ENCODE assay signal across 8 cellular contexts in the genomic region with DNA sequence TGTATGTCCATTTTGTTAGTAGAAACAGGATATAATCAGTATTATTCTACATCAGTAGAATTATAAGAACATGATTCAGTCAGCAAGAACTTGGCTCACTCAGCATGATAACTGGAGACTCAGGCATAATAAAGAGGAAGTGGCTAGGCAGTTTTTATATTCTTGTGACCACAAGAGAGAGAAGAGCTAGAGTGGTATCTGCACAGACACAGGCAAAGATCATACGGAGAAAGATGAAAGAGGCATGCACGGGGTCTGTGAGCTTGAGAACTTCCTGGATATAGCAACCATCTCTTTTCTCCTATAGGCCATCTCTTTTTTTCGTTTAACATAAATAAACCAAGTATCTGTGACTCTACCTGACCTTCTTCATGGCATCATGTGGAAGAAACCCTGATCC. TPM values are rescaled to one million over a fixed set of nuclear protein-coding genes. Genes with fewer than 3 reads are reported as not detected.
DNase-seq lines count a peak whose midpoint lies in the region; ATAC-seq, FAIRE-seq and TF ChIP-seq lines count a peak whose summit lies in the region.

No MANE protein-coding gene starts in this region.

- H3K9me3 ChIP-seq in liver (ENCODE audit: control insufficient read depth in 4 of 4, low read length in 3 of 4) (no peaks in the 10 kb centered on the region), HepG2 (ENCODE audit: low read length) (no peaks in the 10 kb centered on the region), PC-3 (ENCODE audit: low read length) (no peaks in the 10 kb centered on the region), GM12878 (replicated peaks; ENCODE audit: control insufficient read depth, insufficient read depth, low read length) (no peaks in the 10 kb centered on the region; the same call in 2 of the 3 replicates)

- peaks cover 57 to 58% of the 10 kb centered on the region in 2 donors for H3K4me1 Mint-ChIP-seq in natural killer cell treated with Interleukin-12 subunit alpha and Interleukin-12 subunit beta and Interleukin-15 and Interleukin-18, amount 100 ng/mL, for 72 hours (ENCODE audit: low read depth in 2 of 2)

- ATAC-seq in HepG2 (no peak), HG02885 (IDR thresholded peaks at IDR 0.05; ENCODE audit: poor library complexity, unreplicated experiment) (peak; percentile 99), PC-3 (peak; percentile 80), GM12878 (peak; percentile 98)
- ATAC-seq in natural killer cell treated with Interleukin-12 subunit alpha and Interleukin-12 subunit beta and Interleukin-15 and Interleukin-18, amount 100 ng/mL, for 72 hours: peak; percentile 85 to 95

- TF ChIP-seq POLR2A in HepG2 (IDR thresholded peaks at IDR 0.05; ENCODE audit: insufficient read depth in 1 of 2, low read depth in 2 of 2, low read length in 2 of 2) (no peak), GM12878 (IDR thresholded peaks at IDR 0.05; ENCODE audit: low read depth, low read length) (no peak)

- no peaks in the 10 kb centered on the region for H4K20me1 ChIP-seq in HepG2 (ENCODE audit: insufficient read depth, low read length)
- H4K20me1 ChIP-seq in PC-3 (ENCODE audit: low read length): no peaks in the 10 kb centered on the region
- no peaks in the 10 kb centered on the region for H4K20me1 ChIP-seq in GM12878 (ENCODE audit: control insufficient read depth, insufficient read depth)

- H3K27me3 Mint-ChIP-seq in natural killer cell treated with Interleukin-12 subunit alpha and Interleukin-12 subunit beta and Interleukin-15 and Interleukin-18, amount 100 ng/mL, for 72 hours: no peaks in the 10 kb centered on the region

- RAD21 ChIA-PET in GM12878 (lab: Charles Lee; ENCODE audit: unreplicated experiment): interaction anchor here (0.6 to 2.9 kb wide), 5 partner anchors 15 to 151 kb away, joined by 3 to 22 read pairs (median 4); no protein-coding TSS in a partner anchor

- H3K79me2 ChIP-seq in HepG2 (ENCODE audit: insufficient read depth, low read length) (no peaks in the 10 kb centered on the region), PC-3 (ENCODE audit: low read length) (peaks cover 23% of the 10 kb centered on the region), GM12878 (ENCODE audit: control insufficient read depth, insufficient read depth, low read length) (peaks cover 12% of the 10 kb centered on the region)

- H3K9ac ChIP-seq in liver (ENCODE audit: low read depth in 1 of 2, low read length in 2 of 2) (no peak overlapping the region), HepG2 (ENCODE audit: insufficient read depth, low read depth, low read length) (no peak overlapping the region), PC-3 (ENCODE audit: low read length) (no peak overlapping the region), GM12878 (ENCODE audit: control insufficient read depth, insufficient read depth, low read length) (peak overlapping the region; percentile 44; the same call in 1 of the 2 replicates)

- BruUV-seq in HepG2 (replicated peaks; lab: Mats Ljungman, UMichigan) (no TSS peak), PC-3 (replicated peaks; lab: Mats Ljungman, UMichigan) (no TSS peak), GM12878 (replicated peaks; lab: Mats Ljungman, UMichigan) (no TSS peak)

- intact Hi-C loops in HepG2 (cut with micrococcal nuclease; ENCODE audit: unreplicated experiment): no loop called here
- intact Hi-C loops in PC-3 (cut with micrococcal nuclease): loop anchor here (10.0 kb wide), 1 partner anchor 253 kb away; no protein-coding TSS in a partner anchor
- intact Hi-C loops in GM12878 (cut with micrococcal nuclease; ENCODE audit: unreplicated experiment): no loop called here
- intact Hi-C loops in dorsolateral prefrontal cortex (cut with DNase I): no loop called here

- no peaks in the 10 kb centered on the region for H3K36me3 Mint-ChIP-seq in natural killer cell treated with Interleukin-12 subunit alpha and Interleukin-12 subunit beta and Interleukin-15 and Interleukin-18, amount 100 ng/mL, for 72 hours

- no peaks in the 10 kb centered on the region for H3K27me3 ChIP-seq in liver (ENCODE audit: control insufficient read depth in 4 of 4, insufficient read depth in 4 of 4, low read length in 3 of 4)
- no peaks in the 10 kb centered on the region for H3K27me3 ChIP-seq in HepG2 (ENCODE audit: control insufficient read depth in 1 of 2, insufficient read depth in 2 of 2, low read length in 2 of 2)
- H3K27me3 ChIP-seq in PC-3 (ENCODE audit: low read length): no peaks in the 10 kb centered on the region
- H3K27me3 ChIP-seq in GM12878 (replicated peaks in 1 of 2; ENCODE audit: control insufficient read depth in 2 of 2, insufficient read depth in 2 of 2, low read length in 1 of 2): no peaks in the 10 kb centered on the region
- no peaks in the 10 kb centered on the region for H3K27me3 ChIP-seq in dorsolateral prefrontal cortex

- H3K27ac Mint-ChIP-seq in natural killer cell treated with Interleukin-12 subunit alpha and Interleukin-12 subunit beta and Interleukin-15 and Interleukin-18, amount 100 ng/mL, for 72 hours: peak overlapping the region; percentile 77 to 85

- H3K36me3 ChIP-seq in liver (ENCODE audit: control insufficient read depth in 4 of 4, insufficient read depth in 3 of 4, low read depth in 1 of 4, low read length in 3 of 4) (no peaks in the 10 kb centered on the region), HepG2 (replicated peaks in 1 of 2; ENCODE audit: control insufficient read depth in 1 of 2, insufficient read depth in 2 of 2, low read length in 2 of 2) (no peaks in the 10 kb centered on the region), PC-3 (ENCODE audit: low read depth, low read length) (no peaks in the 10 kb centered on the region), GM12878 (ENCODE audit: control insufficient read depth in 2 of 2, insufficient read depth in 2 of 2, low read length in 1 of 2) (no peaks in the 10 kb centered on the region)

- SMC1A ChIA-PET in GM12878 (lab: Charles Lee; ENCODE audit: uncharacterized antibody, unreplicated experiment): interaction anchor here (0.7 to 4.0 kb wide), 14 partner anchors 11 to 254 kb away, joined by 3 to 36 read pairs (median 3); no protein-coding TSS in a partner anchor

- no peak for DNase-seq in HepG2 (ENCODE audit: low spot score)
- peak; percentile 69 for DNase-seq in PC-3
- peak; percentile 81 for DNase-seq in GM12878 (ENCODE audit: low read depth, low spot score)
- no peak for DNase-seq in natural killer cell treated with Interleukin-12 subunit alpha and Interleukin-12 subunit beta and Interleukin-15 and Interleukin-18, amount 100 ng/mL, for 72 hours (ENCODE audit: low spot score)
- DNase-seq in DMS153 treated with DMSO at 0.1 percent for 48 hours (lab: John Stamatoyannopoulos, UW; ENCODE audit: unreplicated experiment): no peak
- DNase-seq in dorsolateral prefrontal cortex: no peak

- no peaks in the 10 kb centered on the region for H3F3A ChIP-seq in PC-3 (ENCODE audit: low read length, unreplicated experiment)

- peak overlapping the region; percentile 63 for H3K4me3 Mint-ChIP-seq in natural killer cell treated with Interleukin-12 subunit alpha and Interleukin-12 subunit beta and Interleukin-15 and Interleukin-18, amount 100 ng/mL, for 72 hours

- TF ChIP-seq CTCF in liver (IDR thresholded peaks at IDR 0.05; ENCODE audit: low read depth, low read length, missing input control) (no peak), HepG2 (CRISPR knock-in tag; IDR thresholded peaks at IDR 0.05) (no peak), PC-3 (conservative IDR thresholded peaks at IDR 0.05; ENCODE audit: low read depth, low read length) (no peak), GM12878 (IDR thresholded peaks at IDR 0.05 in 2 of 3, conservative IDR thresholded peaks at IDR 0.05 in 1 of 3; ENCODE audit: control insufficient read depth in 2 of 3, extremely low read depth in 1 of 3, insufficient read depth in 1 of 3, low read depth in 3 of 3, low read length in 3 of 3) (no peak), dorsolateral prefrontal cortex (IDR thresholded peaks at IDR 0.05 in 54 of 56, conservative IDR thresholded peaks at IDR 0.05 in 2 of 56; ENCODE audit: low read depth in 1 of 56, partially characterized antibody in 56 of 56) (no peak)

- TF ChIP-seq EP300 in HepG2 (IDR thresholded peaks at IDR 0.05; ENCODE audit: low read depth in 2 of 2, low read length in 2 of 2): no peak
- no peak for TF ChIP-seq EP300 in HepG2 (CRISPR knock-in tag; IDR thresholded peaks at IDR 0.05; ENCODE audit: borderline replicate concordance)
- TF ChIP-seq EP300 in GM12878 (IDR thresholded peaks at IDR 0.05; ENCODE audit: borderline replicate concordance in 1 of 2, control insufficient read depth in 1 of 2, low read depth in 2 of 2, low read length in 2 of 2): peak in 1 of 2 experiments; percentile 73; a peak in 3 of 4 replicates

- no peak overlapping the region for H3K4me2 ChIP-seq in HepG2 (ENCODE audit: low read depth, low read length)
- H3K4me2 ChIP-seq in PC-3 (ENCODE audit: low read length): peak overlapping the region; percentile 43
- H3K4me2 ChIP-seq in GM12878 (ENCODE audit: control insufficient read depth, insufficient read depth): peak overlapping the region; percentile 73

- FAIRE-seq in HepG2 (lab: Jason Lieb, UNC): no peak
- FAIRE-seq in GM12878 (lab: Jason Lieb, UNC): peak; percentile 74

- H3K4me3 ChIP-seq in liver (ENCODE audit: low read depth in 1 of 3, low read length in 3 of 3) (no peak overlapping the region), HepG2 (replicated peaks in 1 of 3; ENCODE audit: insufficient read depth in 1 of 3, low read depth in 2 of 3, low read length in 3 of 3) (no peak overlapping the region), PC-3 (ENCODE audit: low read length) (no peak overlapping the region), GM12878 (peak overlapping the region; percentile 14; the same call in 1 of the 2 replicates), dorsolateral prefrontal cortex (no peak overlapping the region)

- H3K27ac ChIP-seq in liver (ENCODE audit: low read depth in 1 of 2, low read length in 2 of 2) (no peak overlapping the region), HepG2 (ENCODE audit: extremely low read length, insufficient read depth, low read length) (no peak overlapping the region), PC-3 (ENCODE audit: low read length) (peak overlapping the region; percentile 12; the same call in 1 of the 2 replicates), GM12878 (ENCODE audit: control insufficient read depth, insufficient read depth) (peak overlapping the region; percentile 76), dorsolateral prefrontal cortex (peak overlapping the region in 22 of 59 donors; percentile 7 to 60 (median 30))

- WGBS in liver: 62% methylated on average over 3 of the region's 3 CpGs
- 12% methylated on average over 3 of the region's 3 CpGs for WGBS in HepG2 (ENCODE audit: low lambda C conversion rate)
- WGBS in GM12878 (ENCODE audit: insufficient coverage, insufficient replicate concordance, low lambda C conversion rate, missing lambda C conversion rate): 2% methylated on average over 3 of the region's 3 CpGs

- no peak overlapping the region for H2AFZ ChIP-seq in HepG2 (ENCODE audit: low read length)
- H2AFZ ChIP-seq in PC-3 (ENCODE audit: low read length): no peak overlapping the region
- peak overlapping the region; percentile 56; the same call in 1 of the 2 replicates for H2AFZ ChIP-seq in GM12878 (ENCODE audit: control insufficient read depth, low read depth, low read length)

- POLR2A ChIA-PET in HepG2 (lab: Yijun Ruan, JAX): no interaction called here
- POLR2A ChIA-PET in PC-3 (lab: Charles Lee; ENCODE audit: unreplicated experiment): interaction anchor here (0.7 kb wide), 1 partner anchor 165 kb away, joined by 7 read pairs; no protein-coding TSS in a partner anchor
- POLR2A ChIA-PET in GM12878 (lab: Charles Lee): interaction anchor here (0.8 kb wide), 1 partner anchor 16 kb away, joined by 3 read pairs; no protein-coding TSS in a partner anchor

- no peak for TF ChIP-seq RAD21 in liver (IDR thresholded peaks at IDR 0.05)
- no peak for TF ChIP-seq RAD21 in HepG2 (CRISPR knock-in tag; IDR thresholded peaks at IDR 0.05)
- TF ChIP-seq RAD21 in GM12878 (IDR thresholded peaks at IDR 0.05; ENCODE audit: insufficient read depth, low read depth, low read length): no peak

- H3K9me2 ChIP-seq in PC-3 (replicated peaks; ENCODE audit: low read length): no peaks in the 10 kb centered on the region

- H3K9me3 Mint-ChIP-seq in natural killer cell treated with Interleukin-12 subunit alpha and Interleukin-12 subunit beta and Interleukin-15 and Interleukin-18, amount 100 ng/mL, for 72 hours: no peaks in the 10 kb centered on the region

- no peaks in the 10 kb centered on the region for H3K4me1 ChIP-seq in liver (ENCODE audit: control insufficient read depth in 4 of 4, insufficient read depth in 4 of 4, low read length in 3 of 4)
- peaks cover 7% of the 10 kb centered on the region; the same call in 1 of the 2 replicates for H3K4me1 ChIP-seq in HepG2 (ENCODE audit: insufficient read depth, low read length)
- H3K4me1 ChIP-seq in PC-3 (ENCODE audit: insufficient read depth, low read length): peaks cover 28% of the 10 kb centered on the region
- H3K4me1 ChIP-seq in GM12878 (ENCODE audit: control insufficient read depth, insufficient read depth, low read length): peaks cover 36% of the 10 kb centered on the region

- CTCF ChIA-PET in HepG2 (lab: Yijun Ruan, JAX; ENCODE audit: low intra/inter-chr PET ratio, low total read pairs): no interaction called here
- CTCF ChIA-PET in PC-3 (lab: Charles Lee): no interaction called here
- CTCF ChIA-PET in GM12878 (lab: Yijun Ruan, JAX): interaction anchor here (0.6 to 2.7 kb wide), 6 partner anchors 15 to 144 kb away, joined by 3 to 17 read pairs (median 3); no protein-coding TSS in a partner anchor

- in situ Hi-C loops in HepG2 (cut with HindIII; ENCODE audit: extremely low pct_ligation_motif_present, low pct_unique_long_range_greater_than_20kb) (no loop called here), GM12878 (cut with MboI) (no loop called here)

RNA-seq across cellular contexts. Expression of gene MYO5A, which starts 46.8 kb away (rescaled TPM):
- 1 to 10 TPM; 4.8 to 7.1 TPM for total RNA-seq in liver
- 1 to 10 TPM; 1.0 to 1.3 TPM for polyA plus RNA-seq in liver
- total RNA-seq in HepG2 (2016; rRNA removed; fragmentation: Illumina TruSeq; extraction: Trizol): 4.8 and 9.4 TPM in 2 replicates
- 0.91 and 1.9 TPM in 2 replicates for total RNA-seq in HepG2 (2016; cell fraction: cytosol; rRNA removed; fragmentation: Illumina TruSeq; extraction: Trizol; ENCODE audit: low read depth)
- 4.2 and 6.7 TPM in 2 replicates for total RNA-seq in HepG2 (2016; cell fraction: insoluble cytoplasmic fraction; rRNA removed; fragmentation: Illumina TruSeq; extraction: Trizol)
- total RNA-seq in HepG2 (2016; cell fraction: membrane; rRNA removed; fragmentation: Illumina TruSeq; extraction: Trizol): 3.0 and 3.6 TPM in 2 replicates
- 4.6 and 5.9 TPM in 2 replicates for total RNA-seq in HepG2 (2016; cell fraction: nucleus; rRNA removed; fragmentation: Illumina TruSeq; extraction: Trizol)
- 2.7 and 2.8 TPM in 2 replicates for polyA plus RNA-seq in HepG2 (2011; rRNA removed)
- 2.1 and 2.8 TPM in 2 replicates for polyA plus RNA-seq in HepG2 (2011; cell fraction: cytosol; rRNA removed)
- 2.8 and 3.8 TPM in 2 replicates for polyA plus RNA-seq in HepG2 (2011; cell fraction: nucleus; rRNA removed)
- 1.3 and 1.5 TPM in 2 replicates for polyA plus RNA-seq in HepG2 (2012)
- 0.27 and 0.34 TPM in 2 replicates for polyA plus RNA-seq in HepG2 (2016; cell fraction: cytosol; fragmentation: Illumina TruSeq; extraction: Trizol; ENCODE audit: low read depth)
- polyA plus RNA-seq in HepG2 (2016; cell fraction: insoluble cytoplasmic fraction; fragmentation: Illumina TruSeq; extraction: Trizol; ENCODE audit: low read depth): 3.4 and 4.6 TPM in 2 replicates
- 0.93 and 1.1 TPM in 2 replicates for polyA plus RNA-seq in HepG2 (2016; cell fraction: membrane; fragmentation: Illumina TruSeq; extraction: Trizol; ENCODE audit: low read depth)
- polyA plus RNA-seq in HepG2 (2016; cell fraction: nucleus; fragmentation: Illumina TruSeq; extraction: Trizol; ENCODE audit: insufficient read depth, low read depth): 4.0 and 5.1 TPM in 2 replicates
- 9.6 and 27.2 TPM in 2 replicates for polyA minus RNA-seq in HepG2 (2011; rRNA and poly(A)+ RNA removed; ENCODE audit: low replicate concordance)
- 2.6 and 5.5 TPM in 2 replicates for polyA minus RNA-seq in HepG2 (2011; cell fraction: cytosol; rRNA and poly(A)+ RNA removed)
- 5.7 and 8.0 TPM in 2 replicates for polyA minus RNA-seq in HepG2 (2011; cell fraction: nucleus; rRNA and poly(A)+ RNA removed)
- 42.1 and 55.7 TPM in 2 replicates for total RNA-seq in PC-3 (2014; rRNA removed)
- total RNA-seq in GM12878 (2013; cell fraction: nucleolus; rRNA removed): 30.8 and 31.3 TPM in 2 replicates
- 32.4 and 33.1 TPM in 2 replicates for total RNA-seq in GM12878 (2014; rRNA removed)
- 32.1 and 35.0 TPM in 2 replicates for total RNA-seq in GM12878 (2014; rRNA removed; fragmentation: Illumina TruSeq; extraction: Trizol)
- 30.2 and 34.6 TPM in 2 replicates for total RNA-seq in GM12878 (2021)
- 7.1 TPM for polyA plus RNA-seq in GM12878 (2011; ENCODE audit: low read depth)
- polyA plus RNA-seq in GM12878 (2011; rRNA removed): 42.9 and 44.5 TPM in 2 replicates
- 37.6 and 43.4 TPM in 2 replicates for polyA plus RNA-seq in GM12878 (2011; cell fraction: cytosol; rRNA removed)
- 51.9 and 59.1 TPM in 2 replicates for polyA plus RNA-seq in GM12878 (2011; cell fraction: nucleus; rRNA removed)
- polyA plus RNA-seq in GM12878 (2012): 9.3 and 14.9 TPM in 2 replicates
- polyA plus RNA-seq in GM12878 (2014; fragmentation: Illumina TruSeq; extraction: Trizol): 26.8 and 41.0 TPM in 2 replicates
- 1 to 10 TPM; 4.2 to 4.3 TPM for polyA plus RNA-seq in GM12878 (2014; fragmentation: Nextera tagmentation; extraction: Ambion mirVana)
- 29.8 and 30.4 TPM in 2 replicates for polyA plus RNA-seq in GM12878 (2014; rRNA removed)
- polyA plus RNA-seq in GM12878 (2016; fragmentation: Nextera tagmentation; extraction: Ambion mirVana): 10 to 100 TPM; 17.6 to 18.1 TPM
- 72.4 and 94.5 TPM in 2 replicates for polyA minus RNA-seq in GM12878 (2011; rRNA and poly(A)+ RNA removed)
- 17.6 and 29.7 TPM in 2 replicates for polyA minus RNA-seq in GM12878 (2011; cell fraction: cytosol; rRNA and poly(A)+ RNA removed)
- polyA minus RNA-seq in GM12878 (2011; cell fraction: nucleus; rRNA and poly(A)+ RNA removed): 28.9 and 42.3 TPM in 2 replicates
- total RNA-seq in natural killer cell treated with Interleukin-12 subunit alpha and Interleukin-12 subunit beta and Interleukin-15 and Interleukin-18, amount 100 ng/mL, for 72 hours: 10 to 100 TPM; 42.4 to 49.5 TPM
- total RNA-seq in dorsolateral prefrontal cortex: 100 to 1,000 TPM in 119 of 120 experiments, 10 to 100 TPM in 1; 99.8 to 333 (median 241) TPM

Comparison
In these comparisons a context has a peak if more than half of its experiments do, and no peak if none do; other contexts are left out.
1. H3K27ac ChIP-seq: peak in PC-3 (single experiment) and GM12878 (single experiment); none in liver (0 of 2) and HepG2 (single experiment).
2. DNase-seq: peak in PC-3 (single experiment) and GM12878 (single experiment); none in HepG2 (single experiment), natural killer cell treated with Interleukin-12 subunit alpha and Interleukin-12 subunit beta and Interleukin-15 and Interleukin-18, amount 100 ng/mL, for 72 hours (single experiment), DMS153 treated with DMSO at 0.1 percent for 48 hours (single experiment) and dorsolateral prefrontal cortex (0 of 10).